ENCODE assay signal across 8 cellular contexts in genomic region chr3:11718582-11719405, GRCh38.
DNase-seq lines count a peak whose midpoint lies in the region; TF ChIP-seq lines count a peak whose summit lies in the region.

No MANE protein-coding gene starts in this region.

- peak overlapping the region; percentile 89 for H3K9ac ChIP-seq in mucosa of stomach (ENCODE audit: low read length)

- peaks cover 36% of the 10 kb centered on the region for H3K4me1 Mint-ChIP-seq in HFFc6 (ENCODE audit: low read depth)

- no peak for TF ChIP-seq POLR2A in stomach (IDR thresholded peaks at IDR 0.05)

- H3K4me3 Mint-ChIP-seq in HFFc6 = peak overlapping the region; percentile 100

- intact Hi-C loops in stomach (cut with DNase I; ENCODE audit: low total_unique reads) = no loop called here

- no peaks in the 10 kb centered on the region for H3K9me3 ChIP-seq in mucosa of stomach (ENCODE audit: control insufficient read depth, low read length)
- H3K9me3 ChIP-seq in stomach = no peaks in the 10 kb centered on the region

- DNase-seq in NCI-H1105 treated with DMSO at 0.1 percent for 48 hours (lab: John Stamatoyannopoulos, UW) (peak; percentile 27), NCI-H1105 (lab: John Stamatoyannopoulos, UW) (no peak), HFFc6 (peak; percentile 43), NCI-H1048 (lab: John Stamatoyannopoulos, UW) (peak; percentile 58), epithelial cell of prostate (ENCODE audit: low read depth, low spot score) (no peak), stomach (peak; percentile 69)
- DNase-seq in activated CD8-positive, alpha-beta memory T cell treated with anti-CD3 and anti-CD28 coated beads, Interleukin-2, amount 50 U/mL, for 48 hours = peak; percentile 66

- 0 to 1% (median 0%) methylated on average over 30 to 44 of the region's 44 CpGs for WGBS in stomach, 5 donors

- no peaks in the 10 kb centered on the region for H3K9me3 Mint-ChIP-seq in HFFc6

- H3K27me3 Mint-ChIP-seq in HFFc6 (ENCODE audit: insufficient read depth) = peaks cover 7% of the 10 kb centered on the region; the same call in 1 of the 2 replicates

- H3K4me3 ChIP-seq in mucosa of stomach (ENCODE audit: low read length) (peak overlapping the region; percentile 86), stomach (peak overlapping the region; percentile 76 to 91 (median 84))

- H3K36me3 Mint-ChIP-seq in HFFc6 (ENCODE audit: low read depth) = no peaks in the 10 kb centered on the region

- H3K36me3 ChIP-seq in mucosa of stomach (ENCODE audit: control insufficient read depth, insufficient read depth, low read length) = no peaks in the 10 kb centered on the region
- H3K36me3 ChIP-seq in stomach = no peaks in the 10 kb centered on the region

- TF ChIP-seq CTCF in HFFc6 (IDR thresholded peaks at IDR 0.05) = no peak
- no peak for TF ChIP-seq CTCF in stomach (IDR thresholded peaks at IDR 0.05)

- H3K27ac ChIP-seq in epithelial cell of prostate = peak overlapping the region; percentile 96
- H3K27ac ChIP-seq in stomach = peak overlapping the region; percentile 95 to 98 (median 98)

- no peak for TF ChIP-seq EP300 in stomach (IDR thresholded peaks at IDR 0.05)

- H3K27me3 ChIP-seq in mucosa of stomach (ENCODE audit: control insufficient read depth, insufficient read depth, low read length) (no peaks in the 10 kb centered on the region), stomach (no peaks in the 10 kb centered on the region)

- H3K27ac Mint-ChIP-seq in HFFc6 = peak overlapping the region; percentile 99

- peaks cover 25% of the 10 kb centered on the region for H3K4me1 ChIP-seq in mucosa of stomach (ENCODE audit: control insufficient read depth, insufficient read depth, low read length)
- peaks cover 5 to 43% (median 31%) of the 10 kb centered on the region in 4 donors for H3K4me1 ChIP-seq in stomach

Comparison
In these comparisons a context has a peak if more than half of its experiments do, and no peak if none do; other contexts are left out.
1. DNase-seq: peak in NCI-H1105 treated with DMSO at 0.1 percent for 48 hours (single experiment), HFFc6 (single experiment), NCI-H1048 (single experiment), activated CD8-positive, alpha-beta memory T cell treated with anti-CD3 and anti-CD28 coated beads, Interleukin-2, amount 50 U/mL, for 48 hours (single experiment) and stomach (single experiment); none in NCI-H1105 (single experiment) and epithelial cell of prostate (single experiment).